20 cellular contexts compared by ENCODE assay signal in the genomic region with DNA sequence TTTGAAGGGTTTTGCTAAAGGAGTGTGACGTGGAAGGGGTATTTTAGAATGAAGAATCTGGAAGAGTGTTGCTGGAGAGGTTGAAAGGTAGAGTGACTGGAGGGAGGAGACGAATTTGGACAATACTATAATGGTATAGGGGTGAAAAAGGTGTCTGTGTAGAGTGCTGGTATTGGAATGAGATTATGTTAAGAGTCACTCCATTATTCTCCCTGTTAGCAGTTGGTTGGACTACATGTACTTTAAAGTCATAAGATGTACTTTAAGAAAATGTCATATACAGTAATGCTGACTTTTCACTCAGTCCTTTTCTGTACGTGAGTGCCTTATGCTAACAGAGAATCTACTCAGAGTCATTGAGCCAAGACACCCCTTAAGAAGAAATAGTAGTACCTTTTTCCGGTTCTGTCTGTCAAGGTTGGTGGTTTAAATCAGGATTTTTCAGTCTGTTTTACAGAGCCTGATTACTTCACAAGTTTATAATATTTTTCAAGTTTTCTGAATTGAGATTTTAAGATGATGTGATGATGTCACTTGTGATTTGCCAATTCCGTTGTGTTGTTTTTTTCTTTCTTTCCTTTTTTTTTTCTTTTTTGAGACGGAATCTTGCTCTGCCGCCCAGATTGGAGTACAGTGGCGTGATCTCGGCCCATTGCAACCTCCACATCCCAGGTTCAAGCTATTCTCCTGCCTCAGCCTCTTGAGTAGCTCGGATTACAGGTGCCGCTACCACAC. TPM values are rescaled to one million over a fixed set of nuclear protein-coding genes. Genes with fewer than 3 reads are reported as not detected.
DNase-seq lines count a peak whose midpoint lies in the region; ATAC-seq, FAIRE-seq and TF ChIP-seq lines count a peak whose summit lies in the region.
"Had no signal": no experiment of that assay in that cellular context is flagged by ENCODE, and none has a peak within 500 bp of the region (broad histone marks: within the 10 kb centered on the region; RNA-seq: fewer than 3 reads in every experiment).

No MANE protein-coding gene starts in this region.

- no peak overlapping the region for H3T11ph ChIP-seq in H9 (ENCODE audit: low read length)

- WGBS in H9 (ENCODE audit: extremely low coverage, insufficient read length, low lambda C conversion rate) = 100% methylated on average over 1 of the region's 11 CpGs
- 64% methylated on average over 10 of the region's 11 CpGs for WGBS in K562 (ENCODE audit: insufficient coverage, low coverage, missing lambda C conversion rate)
- WGBS in right cardiac atrium = 86% methylated on average over 11 of the region's 11 CpGs

- no peak overlapping the region for H2BK12ac ChIP-seq in H9 (ENCODE audit: insufficient read length, low read depth, low read length)

- POLR2A ChIA-PET in K562 (lab: Yijun Ruan, JAX) = no interaction called here

- H2BK120ac ChIP-seq in H9 (ENCODE audit: low read depth, low read length, poor library complexity, severe bottlenecking) = no peak overlapping the region

- no peak overlapping the region for H3K4ac ChIP-seq in H9 (ENCODE audit: low read depth, low read length)

- TF ChIP-seq POLR2A in K562 (conservative IDR thresholded peaks at IDR 0.05) = no peak

- no peak overlapping the region for H4K91ac ChIP-seq in H9 (ENCODE audit: insufficient read length, low read depth, low read length)

- H3K27ac ChIP-seq in H9 (ENCODE audit: insufficient read length, low read depth, low read length) = no peak overlapping the region
- H3K27ac ChIP-seq in K562 (ENCODE audit: extremely low read depth, low read depth, low read length) = no peak overlapping the region
- H3K27ac ChIP-seq in right cardiac atrium (ENCODE audit: low read length) = peak overlapping the region; percentile 5
- H3K27ac ChIP-seq: C4-2B, SK-N-MC had no signal

- no peak overlapping the region for H4K5ac ChIP-seq in H9 (ENCODE audit: insufficient read length, low read depth, low read length)

- H3K4me3 Mint-ChIP-seq in H9 = no peak overlapping the region
- no peak overlapping the region for H3K4me3 Mint-ChIP-seq in nephron
- H3K4me3 Mint-ChIP-seq in activated CD8-positive, alpha-beta memory T cell treated with anti-CD3 and anti-CD28 coated beads, Interleukin-2, amount 10 ng/mL, durations not matched to agents 7 days and 5 days = no peak overlapping the region
- H3K4me3 Mint-ChIP-seq: IgD-negative memory B cell had no signal

- no peak for ATAC-seq in K562
- ATAC-seq in right cardiac atrium = peak; percentile 15 to 35
- no peak for ATAC-seq in HG02798 (IDR thresholded peaks at IDR 0.05; ENCODE audit: poor library complexity, unreplicated experiment)
- no peak for ATAC-seq in activated CD8-positive, alpha-beta memory T cell treated with anti-CD3 and anti-CD28 coated beads, Interleukin-2, amount 10 ng/mL, durations not matched to agents 7 days and 5 days
- ATAC-seq: Panc1 had no signal

- in situ Hi-C loops in K562 (cut with MboI) = no loop called here

- H4K20me1 ChIP-seq in H9 (ENCODE audit: control insufficient read depth, insufficient read depth, insufficient read length) (no peaks in the 10 kb centered on the region), K562 (replicated peaks; ENCODE audit: control insufficient read depth, insufficient read depth, low read length) (no peaks in the 10 kb centered on the region)

- no peak overlapping the region for H3K56ac ChIP-seq in H9 (ENCODE audit: insufficient read length, low read depth, low read length)

- H3K9ac ChIP-seq in H9 (ENCODE audit: extremely low read depth, insufficient read length, low read length) (no peak overlapping the region), K562 (ENCODE audit: insufficient read depth in 1 of 2, low read depth in 2 of 2, low read length in 2 of 2) (no peak overlapping the region)

- H3K4me2 ChIP-seq in H9 (ENCODE audit: insufficient read depth, insufficient read length, low read length) = no peak overlapping the region
- no peak overlapping the region for H3K4me2 ChIP-seq in K562 (ENCODE audit: insufficient read depth, low read length)

- H3K14ac ChIP-seq in H9 (ENCODE audit: insufficient read depth, low read length) = no peak overlapping the region

- peaks cover 2 to 7% (median 5%) of the 10 kb centered on the region in 3 experiments; a peak in 4 of 7 replicates for H3K36me3 Mint-ChIP-seq in H9 (ENCODE audit: insufficient read depth in 1 of 3, low read depth in 3 of 3)
- peaks cover 5% of the 10 kb centered on the region for H3K36me3 Mint-ChIP-seq in nephron (ENCODE audit: low read depth)
- no peaks in the 10 kb centered on the region for H3K36me3 Mint-ChIP-seq in activated CD8-positive, alpha-beta memory T cell treated with anti-CD3 and anti-CD28 coated beads, Interleukin-2, amount 10 ng/mL, durations not matched to agents 7 days and 5 days
- H3K36me3 Mint-ChIP-seq: IgD-negative memory B cell had no signal

- no peak overlapping the region for H2AK5ac ChIP-seq in H9 (ENCODE audit: insufficient read length, low read length)

- no peak overlapping the region for H3K18ac ChIP-seq in H9 (ENCODE audit: insufficient read length, low read depth, low read length)

- H3K9me3 Mint-ChIP-seq in H9 = no peaks in the 10 kb centered on the region
- H3K9me3 Mint-ChIP-seq in nephron = no peaks in the 10 kb centered on the region
- H3K9me3 Mint-ChIP-seq in activated CD8-positive, alpha-beta memory T cell treated with anti-CD3 and anti-CD28 coated beads, Interleukin-2, amount 10 ng/mL, durations not matched to agents 7 days and 5 days (ENCODE audit: low read depth) = no peaks in the 10 kb centered on the region

- intact Hi-C loops in K562 (cut with micrococcal nuclease) (no loop called here), right cardiac atrium (cut with DNase I) (no loop called here)

- H2BK15ac ChIP-seq in H9 (ENCODE audit: low read depth, low read length) = no peak overlapping the region

- no peak for DNase-seq in H9
- no peak for DNase-seq in K562 (ENCODE audit: extremely low read depth in 1 of 4, low spot score in 3 of 4)
- no peak for DNase-seq in right cardiac atrium
- DNase-seq in NCI-H2171 (lab: John Stamatoyannopoulos, UW) = no peak
- no peak for DNase-seq in HK-2 (ENCODE audit: unreplicated experiment)
- no peak for DNase-seq in activated CD8-positive, alpha-beta memory T cell treated with anti-CD3 and anti-CD28 coated beads, Interleukin-2, amount 10 ng/mL, durations not matched to agents 7 days and 5 days
- DNase-seq: DMS153, EL, GOT3, NCI-H1417, NCI-H2029, NCI-H2171 treated with DMSO at 0.1 percent for 48 hours, NCI-H446 treated with DMSO at 0.1 percent for 48 hours, NCI-H774 had no signal

- H3K36me3 ChIP-seq in K562 (ENCODE audit: control insufficient read depth, insufficient read depth, low read length) = no peaks in the 10 kb centered on the region

- H3K27me3 ChIP-seq in H9 (ENCODE audit: insufficient read depth, low read length) (no peaks in the 10 kb centered on the region), K562 (ENCODE audit: control insufficient read depth in 2 of 2, insufficient read depth in 2 of 2, low read length in 2 of 2) (no peaks in the 10 kb centered on the region), right cardiac atrium (ENCODE audit: control insufficient read depth, insufficient read depth) (no peaks in the 10 kb centered on the region)

- H3K4me1 Mint-ChIP-seq in H9 = peaks cover 36 to 44% of the 10 kb centered on the region in 2 experiments
- H3K4me1 Mint-ChIP-seq in nephron = peaks cover 15% of the 10 kb centered on the region
- H3K4me1 Mint-ChIP-seq in activated CD8-positive, alpha-beta memory T cell treated with anti-CD3 and anti-CD28 coated beads, Interleukin-2, amount 10 ng/mL, durations not matched to agents 7 days and 5 days = peaks cover 1% of the 10 kb centered on the region
- H3K4me1 Mint-ChIP-seq: IgD-negative memory B cell had no signal

- CTCF ChIA-PET in K562 (lab: Yijun Ruan, JAX; ENCODE audit: low intra/inter-chr PET ratio) = no interaction called here
- CTCF ChIA-PET in activated CD8-positive, alpha-beta memory T cell treated with anti-CD3 and anti-CD28 coated beads, Interleukin-2, amount 10 ng/mL, durations not matched to agents 7 days and 5 days (lab: Charles Lee) = no interaction called here

- H3K27me3 Mint-ChIP-seq in H9 (ENCODE audit: low read depth) (no peaks in the 10 kb centered on the region), nephron (ENCODE audit: low read depth) (no peaks in the 10 kb centered on the region)
- peaks cover 9% of the 10 kb centered on the region for H3K27me3 Mint-ChIP-seq in activated CD8-positive, alpha-beta memory T cell treated with anti-CD3 and anti-CD28 coated beads, Interleukin-2, amount 10 ng/mL, durations not matched to agents 7 days and 5 days

- H2BK5ac ChIP-seq in H9 (ENCODE audit: insufficient read length, low read length) = no peak overlapping the region

- no peak overlapping the region for H2BK20ac ChIP-seq in H9 (ENCODE audit: low read depth, low read length, poor library complexity, severe bottlenecking)

- no peak for TF ChIP-seq EP300 in K562 (IDR thresholded peaks at IDR 0.05; ENCODE audit: low read length)

- H3K9me3 ChIP-seq in H9 (ENCODE audit: control insufficient read depth, low read depth, low read length) (no peaks in the 10 kb centered on the region), K562 (replicated peaks; ENCODE audit: control insufficient read depth, insufficient read depth, low read depth, low read length) (no peaks in the 10 kb centered on the region), right cardiac atrium (ENCODE audit: control insufficient read depth, low read length) (no peaks in the 10 kb centered on the region)

- no TSS peak for BruUV-seq in K562 (replicated peaks; lab: Mats Ljungman, UMichigan)

- H3K27ac Mint-ChIP-seq in H9 = peak overlapping the region; percentile 57 to 83 (median 71); a peak in 4 of 7 replicates
- peak overlapping the region; percentile 37 to 77 (median 72) for H3K27ac Mint-ChIP-seq in nephron
- H3K27ac Mint-ChIP-seq in activated CD8-positive, alpha-beta memory T cell treated with anti-CD3 and anti-CD28 coated beads, Interleukin-2, amount 10 ng/mL, durations not matched to agents 7 days and 5 days = no peak overlapping the region
- H3K27ac Mint-ChIP-seq: IgD-negative memory B cell had no signal

- no peak overlapping the region for H4K8ac ChIP-seq in H9 (replicated peaks; ENCODE audit: insufficient read length, low read depth, low read length)

- H3K4me3 ChIP-seq in K562 = no peak overlapping the region
- H3K4me3 ChIP-seq in right cardiac atrium (ENCODE audit: low read length) = no peak overlapping the region
- H3K4me3 ChIP-seq: SK-N-MC had no signal

- TF ChIP-seq RAD21 in K562 (CRISPR knock-in tag; conservative IDR thresholded peaks at IDR 0.05 in 1 of 2, IDR thresholded peaks at IDR 0.05 in 1 of 2) = no peak

- TF ChIP-seq CTCF in H9 (conservative IDR thresholded peaks at IDR 0.05) (no peak), K562 (IDR thresholded peaks at IDR 0.05 in 2 of 3, conservative IDR thresholded peaks at IDR 0.05 in 1 of 3; ENCODE audit: insufficient read depth in 2 of 3, low read depth in 1 of 3, low read length in 3 of 3) (no peak), nephron (IDR thresholded peaks at IDR 0.05; ENCODE audit: unreplicated experiment in 3 of 3) (no peak)

- no peaks in the 10 kb centered on the region for H3K9me1 ChIP-seq in K562 (ENCODE audit: control insufficient read depth, insufficient read depth, low read length)

- FAIRE-seq in K562 (lab: Jason Lieb, UNC) = no peak

- H3K79me2 ChIP-seq in H9 (ENCODE audit: insufficient read depth, low read length) (peaks cover 28% of the 10 kb centered on the region; the same call in 1 of the 2 replicates), K562 (ENCODE audit: control insufficient read depth, insufficient read depth, low read length) (no peaks in the 10 kb centered on the region)

- no peak overlapping the region for H2AFZ ChIP-seq in H9 (ENCODE audit: low read length)
- no peak overlapping the region for H2AFZ ChIP-seq in K562 (ENCODE audit: low read depth, low read length)

- no peaks in the 10 kb centered on the region for H3K23me2 ChIP-seq in H9 (ENCODE audit: insufficient read length, low read depth, low read length, poor library complexity, severe bottlenecking)

- H3K79me1 ChIP-seq in H9 (ENCODE audit: insufficient read depth, low read depth, low read length, poor library complexity, severe bottlenecking) = peaks cover 6% of the 10 kb centered on the region

- H3K23ac ChIP-seq in H9 (ENCODE audit: insufficient read length, low read depth, low read length) = no peak overlapping the region

- peaks cover 4% of the 10 kb centered on the region; the same call in 1 of the 2 replicates for H3K4me1 ChIP-seq in H9 (ENCODE audit: insufficient read depth, low read length)
- H3K4me1 ChIP-seq in K562 (replicated peaks in 1 of 2; ENCODE audit: control insufficient read depth in 2 of 2, insufficient read depth in 2 of 2, low read length in 2 of 2) = no peaks in the 10 kb centered on the region; a peak in 1 of 5 replicates
- H3K4me1 ChIP-seq in right cardiac atrium (ENCODE audit: control insufficient read depth, insufficient read depth, low read length) = peaks cover 7% of the 10 kb centered on the region

RNA-seq across cellular contexts. Expression of gene WWC2, which starts 56.6 kb away (rescaled TPM):
- total RNA-seq in H9 (2021) (99.3 and 106 TPM in 2 replicates), K562 (2014; rRNA removed) (19.3 and 21.1 TPM in 2 replicates), K562 (2014; rRNA removed; fragmentation: Illumina TruSeq; extraction: Trizol) (21.6 and 25.9 TPM in 2 replicates), K562 (2015; rRNA removed; fragmentation: Illumina TruSeq; extraction: Trizol) (23.8 and 25.5 TPM in 2 replicates), K562 (2021) (36.8 and 39.4 TPM in 2 replicates), right cardiac atrium (10 to 100 TPM; 30.6 to 39.2 (median 33.9) TPM)
- total RNA-seq in K562 (2011; cell fraction: chromatin; rRNA removed; ENCODE audit: low replicate concordance) = 4.6 and 29.4 TPM in 2 replicates
- 2.0 and 3.8 TPM in 2 replicates for total RNA-seq in K562 (2011; cell fraction: nucleolus; rRNA removed)
- total RNA-seq in K562 (2011; cell fraction: nucleoplasm; rRNA removed) = 9.3 and 9.9 TPM in 2 replicates
- polyA plus RNA-seq in K562 (2011; rRNA removed) (3.7 and 11.8 TPM in 2 replicates), K562 (2014; fragmentation: Illumina TruSeq; extraction: Trizol) (18.9 and 19.6 TPM in 2 replicates), K562 (2014; fragmentation: Nextera tagmentation; extraction: Ambion mirVana) (1 to 10 TPM; 3.9 to 5.6 TPM), K562 (2014; rRNA removed) (13.1 and 13.6 TPM in 2 replicates), right cardiac atrium (7.3 TPM)
- 1.2 and 6.5 TPM in 2 replicates for polyA plus RNA-seq in K562 (2011; cell fraction: cytosol; rRNA removed)
- polyA plus RNA-seq in K562 (2011; cell fraction: nucleus; rRNA removed) = 5.6 and 25.8 TPM in 2 replicates
- polyA plus RNA-seq in K562 (2012) = 11.4 and 14.0 TPM in 2 replicates
- polyA minus RNA-seq in K562 (2011; rRNA and poly(A)+ RNA removed) = 5.0 and 26.1 TPM in 2 replicates
- polyA minus RNA-seq in K562 (2011; cell fraction: cytosol; rRNA and poly(A)+ RNA removed) = 2.3 and 15.6 TPM in 2 replicates
- polyA minus RNA-seq in K562 (2011; cell fraction: nucleus; rRNA and poly(A)+ RNA removed) = 5.1 and 31.1 TPM in 2 replicates
- total RNA-seq in activated CD8-positive, alpha-beta memory T cell treated with anti-CD3 and anti-CD28 coated beads, Interleukin-2, amount 10 ng/mL, durations not matched to agents 7 days and 5 days = under 1 TPM; 0.05 to 0.20 TPM

Comparison
In these comparisons a context has a peak if more than half of its experiments do, and no peak if none do; other contexts are left out.
1. ATAC-seq: peak in right cardiac atrium (2 of 2); none in K562 (single experiment), HG02798 (single experiment) and activated CD8-positive, alpha-beta memory T cell treated with anti-CD3 and anti-CD28 coated beads, Interleukin-2, amount 10 ng/mL, durations not matched to agents 7 days and 5 days (single experiment).